In genomic region chr6:84764332-84765049, GRCh38 we compare ENCODE assay signal across 8 cellular contexts. TPM values are rescaled to one million over a fixed set of nuclear protein-coding genes. Genes with fewer than 3 reads are reported as not detected.
DNase-seq lines count a peak whose midpoint lies in the region; ATAC-seq and TF ChIP-seq lines count a peak whose summit lies in the region.

Gene TBX18 (minus strand): TSS chr6:84764598. CDS start chr6:84764181, 417 bp downstream.

- peaks cover 10% of the 10 kb centered on the region for H3K9me3 Mint-ChIP-seq in activated naive CD4-positive, alpha-beta T cell treated with anti-CD3 and anti-CD28 coated beads, Interleukin-2, amount 50 U/mL, for 24 hours

- in situ Hi-C loops in GM13976 (cut with MboI; ENCODE audit: low sequenced_read_pairs, unreplicated experiment) = no loop called here

- H3K9me3 ChIP-seq in mesodermal cell (ENCODE audit: control insufficient read depth, low read length) (no peaks in the 10 kb centered on the region), tibial artery (no peaks in the 10 kb centered on the region)

- no peaks in the 10 kb centered on the region for H3K27me3 ChIP-seq in tibial artery

- intact Hi-C loops in tibial artery (cut with DNase I; ENCODE audit: low total_unique reads) = no loop called here

- H3K4me1 ChIP-seq in mesodermal cell (ENCODE audit: control insufficient read depth, insufficient read depth, low read length, poor library complexity, severe bottlenecking) (peaks cover 8% of the 10 kb centered on the region), tibial artery (peaks cover 0 to 26% (median 4%) of the 10 kb centered on the region in 4 donors)

- H3K27ac ChIP-seq in mesodermal cell (ENCODE audit: low read depth, low read length, severe bottlenecking) (peak within 1 kb of the TSS; percentile 16), tibial artery (peak within 1 kb of the TSS; percentile 99 to 100)

- peak within 1 kb of the TSS; percentile 55 for H3K4me3 ChIP-seq in mesodermal cell (ENCODE audit: extremely low read depth, insufficient read depth, low read length, poor library complexity, severe bottlenecking)
- H3K4me3 ChIP-seq in tibial artery = peak within 1 kb of the TSS; percentile 93 to 98

- H3K27ac Mint-ChIP-seq in activated naive CD4-positive, alpha-beta T cell treated with anti-CD3 and anti-CD28 coated beads, Interleukin-2, amount 50 U/mL, for 24 hours = no peak within 1 kb of the TSS

- 0 to 1% methylated on average over 33 to 34 of the region's 42 CpGs for WGBS in mesodermal cell (ENCODE audit: insufficient coverage in 2 of 2), 2 experiments

- H3K36me3 ChIP-seq in mesodermal cell (ENCODE audit: control insufficient read depth, insufficient read depth, low read length) = no peaks in the 10 kb centered on the region
- no peaks in the 10 kb centered on the region for H3K36me3 ChIP-seq in tibial artery

- ATAC-seq in SK-N-SH treated with all-trans-retinoic acid at 6 μM for 48 hours (peak; percentile 83), esophagus mucosa (peak; percentile 95), HG03521 (IDR thresholded peaks at IDR 0.05; ENCODE audit: unreplicated experiment) (no peak)

- H3K36me3 Mint-ChIP-seq in activated naive CD4-positive, alpha-beta T cell treated with anti-CD3 and anti-CD28 coated beads, Interleukin-2, amount 50 U/mL, for 24 hours = no peaks in the 10 kb centered on the region

- peak within 1 kb of the TSS; percentile 66 for H3K4me3 Mint-ChIP-seq in activated naive CD4-positive, alpha-beta T cell treated with anti-CD3 and anti-CD28 coated beads, Interleukin-2, amount 50 U/mL, for 24 hours

- no peak for DNase-seq in activated naive CD4-positive, alpha-beta T cell treated with anti-CD3 and anti-CD28 coated beads, Interleukin-2, amount 50 U/mL, for 16 hours
- peak; percentile 98 to 99 for DNase-seq in tibial artery
- DNase-seq in GM13976 (ENCODE audit: low spot score) = no peak

- TF ChIP-seq CTCF in tibial artery (IDR thresholded peaks at IDR 0.05) (no peak), GM13976 (IDR thresholded peaks at IDR 0.05; ENCODE audit: borderline replicate concordance, control extremely low read depth, extremely low read depth, insufficient read depth, missing control alignments) (no peak)

- peaks cover 5% of the 10 kb centered on the region for H3K4me1 Mint-ChIP-seq in activated naive CD4-positive, alpha-beta T cell treated with anti-CD3 and anti-CD28 coated beads, Interleukin-2, amount 50 U/mL, for 24 hours

- H3K27me3 Mint-ChIP-seq in activated naive CD4-positive, alpha-beta T cell treated with anti-CD3 and anti-CD28 coated beads, Interleukin-2, amount 50 U/mL, for 24 hours = peaks cover 53% of the 10 kb centered on the region

TF ChIP-seq in SK-N-SH treated with all-trans-retinoic acid at 6 μM for 48 hours, 23 proteins besides CTCF, POLR2A, EP300 and RAD21:
- TF ChIP-seq ZC3H10 (CRISPR knock-in tag; IDR thresholded peaks at IDR 0.05) = no peak
- 0 out of 2 replicates have a peak, but pooled peaks have one; percentile 16 for TF ChIP-seq TOX (CRISPR knock-in tag; IDR thresholded peaks at IDR 0.05; ENCODE audit: borderline replicate concordance)

RNA-seq across cellular contexts. Expression of gene TBX18, which starts in this region (rescaled TPM):
- 1.6 TPM for total RNA-seq in esophagus mucosa
- polyA plus RNA-seq in mesodermal cell (2013, experiment 1 of 2) = 1.9 TPM
- 3.3 TPM for polyA plus RNA-seq in mesodermal cell (2013, experiment 2 of 2)

Comparison
In these comparisons a context has a peak if more than half of its experiments do, and no peak if none do; other contexts are left out.
1. DNase-seq: peak in tibial artery (2 of 2); none in activated naive CD4-positive, alpha-beta T cell treated with anti-CD3 and anti-CD28 coated beads, Interleukin-2, amount 50 U/mL, for 16 hours (single experiment) and GM13976 (single experiment).